ENCODE assay signal across 1 cellular context in genomic region chr6:155246825-155247224, GRCh38.
TF ChIP-seq lines count a peak whose summit lies in the region.

No MANE protein-coding gene starts in this region.

TF ChIP-seq in K562, 482 proteins besides CTCF, POLR2A, EP300 and RAD21:
- TF ChIP-seq ZNF143 (CRISPR knock-in tag; IDR thresholded peaks at IDR 0.05): no peak
- TF ChIP-seq ASH1L (IDR thresholded peaks at IDR 0.05; ENCODE audit: borderline replicate concordance, low read depth, partially characterized antibody): no peak
